Comparison of ENCODE assay signal across 13 cellular contexts in genomic region chr7:17523813-17524741, GRCh38.
DNase-seq lines count a peak whose midpoint lies in the region; ATAC-seq and TF ChIP-seq lines count a peak whose summit lies in the region.
"Had no signal": no experiment of that assay in that cellular context is flagged by ENCODE, and none has a peak within 500 bp of the region (broad histone marks: within the 10 kb centered on the region; RNA-seq: fewer than 3 reads in every experiment).

No MANE protein-coding gene starts in this region.

- DNase-seq in HCEC 1CT (peak; percentile 79), NCI-H510A (lab: John Stamatoyannopoulos, UW) (peak; percentile 62), epithelial cell of prostate (ENCODE audit: low read depth, low spot score) (peak; percentile 91), gastrocnemius medialis (peak in 1 of 2 donors; percentile 27), hippocampal formation (lab: John Stamatoyannopoulos, UW) (no peak), ureter (ENCODE audit: low spot score) (no peak), NCI-H82 treated with DMSO at 0.1 percent for 48 hours (lab: John Stamatoyannopoulos, UW; ENCODE audit: unreplicated experiment) (no peak), C1 segment of cervical spinal cord (lab: John Stamatoyannopoulos, UW) (no peak)
- DNase-seq: foreskin melanocyte; RPMI8226; stimulated activated naive CD4-positive, alpha-beta T cell had no signal

- intact Hi-C loops in gastrocnemius medialis (cut with DNase I; ENCODE audit: low total_unique reads) = loop anchor here (10.0 kb wide), 1 partner anchor 219 kb away; no protein-coding TSS in a partner anchor

- ATAC-seq in gastrocnemius medialis = peak; percentile 70 to 85
- ATAC-seq: GM12878 had no signal

- no peak for TF ChIP-seq CTCF in gastrocnemius medialis (IDR thresholded peaks at IDR 0.05 in 4 of 5, conservative IDR thresholded peaks at IDR 0.05 in 1 of 5)

- no peak for TF ChIP-seq POLR2A in gastrocnemius medialis (IDR thresholded peaks at IDR 0.05)

- H3K4me1 ChIP-seq in gastrocnemius medialis = peaks cover 0 to 6% of the 10 kb centered on the region in 2 donors

- in situ Hi-C loops in gastrocnemius medialis (cut with MboI; ENCODE audit: low sequenced_read_pairs in 4 of 4) = no loop called here

- H3K4me3 ChIP-seq in gastrocnemius medialis = no peak overlapping the region
- H3K4me3 ChIP-seq: GM12878, ovary had no signal

- H3K9me3 ChIP-seq in gastrocnemius medialis = no peaks in the 10 kb centered on the region
- H3K9me3 ChIP-seq: ovary had no signal

- H3K27me3 ChIP-seq in gastrocnemius medialis = no peaks in the 10 kb centered on the region
- H3K27me3 ChIP-seq: ovary had no signal

- no peaks in the 10 kb centered on the region for H3K36me3 ChIP-seq in gastrocnemius medialis
- H3K36me3 ChIP-seq: ovary had no signal

- H3K27ac ChIP-seq in epithelial cell of prostate = peak overlapping the region; percentile 86
- H3K27ac ChIP-seq in gastrocnemius medialis = peak overlapping the region in 1 of 4 donors; percentile 24

Comparison
In these comparisons a context has a peak if more than half of its experiments do, and no peak if none do; other contexts are left out.
1. DNase-seq: peak in HCEC 1CT (single experiment), NCI-H510A (single experiment) and epithelial cell of prostate (single experiment); none in hippocampal formation (0 of 2), ureter (single experiment), NCI-H82 treated with DMSO at 0.1 percent for 48 hours (single experiment) and C1 segment of cervical spinal cord (0 of 14).